ENCODE assay signal across 1 cellular context in the genomic region with DNA sequence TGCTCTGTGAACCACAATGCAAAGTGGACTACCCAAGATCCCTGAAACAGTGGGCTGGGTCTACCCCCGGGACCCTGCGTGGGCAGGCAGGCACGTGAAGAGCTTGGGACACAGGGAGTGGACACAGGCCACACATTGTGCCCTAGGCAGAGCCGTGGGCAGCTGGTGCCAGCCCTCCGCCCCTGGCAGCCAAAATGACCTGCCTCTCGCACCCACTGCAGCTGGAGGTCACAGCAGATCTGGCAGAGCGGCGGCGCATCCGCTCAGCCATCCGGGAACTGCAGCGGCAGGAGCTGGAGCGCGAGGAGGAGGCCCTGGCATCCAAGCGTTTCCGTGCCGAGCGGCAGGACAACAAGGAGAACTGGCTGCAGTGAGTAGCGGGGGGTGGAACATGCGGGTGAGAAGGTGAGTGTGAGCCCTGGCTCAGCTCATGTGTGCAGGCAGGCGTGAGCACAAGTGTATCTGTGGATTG.
TF ChIP-seq lines count a peak whose summit lies in the region.

No MANE protein-coding gene starts in this region.

TF ChIP-seq in H1, 55 proteins besides CTCF, POLR2A, EP300 and RAD21:
- TF ChIP-seq GABPA (IDR thresholded peaks at IDR 0.05; ENCODE audit: borderline replicate concordance, insufficient read depth, low read length) (no peak), CTBP2 (IDR thresholded peaks at IDR 0.05; ENCODE audit: borderline replicate concordance, insufficient read depth, insufficient read length, low read length) (no peak), NANOG (IDR thresholded peaks at IDR 0.05; ENCODE audit: insufficient read depth, low read depth, low read length, poor library complexity, severe bottlenecking) (no peak), CEBPB (IDR thresholded peaks at IDR 0.05; ENCODE audit: low read depth, low read length) (no peak), MAFK (IDR thresholded peaks at IDR 0.05; ENCODE audit: low read depth, low read length) (no peak), EGR1 (IDR thresholded peaks at IDR 0.05; ENCODE audit: borderline replicate concordance, low read depth, low read length) (no peak), SRF (IDR thresholded peaks at IDR 0.05; ENCODE audit: low read depth, low read length) (no peak), RNF2 (IDR thresholded peaks at IDR 0.05; ENCODE audit: borderline replicate concordance, low read depth, low read length, missing control alignments, poor library complexity, severe bottlenecking) (no peak), RXRA (IDR thresholded peaks at IDR 0.05; ENCODE audit: insufficient read depth, low read depth, low read length) (no peak), TCF12 (IDR thresholded peaks at IDR 0.05; ENCODE audit: low read depth, low read length) (no peak), BRCA1 (IDR thresholded peaks at IDR 0.05; ENCODE audit: low read depth, low read length) (no peak), KDM5A (IDR thresholded peaks at IDR 0.05; ENCODE audit: low read length) (no peak), ZNF274 (IDR thresholded peaks at IDR 0.05; ENCODE audit: borderline replicate concordance, extremely low read depth, low read length) (no peak), PHF8 (conservative IDR thresholded peaks at IDR 0.05; ENCODE audit: low read depth, low read length) (no peak)
- TF ChIP-seq, protein P1, sequence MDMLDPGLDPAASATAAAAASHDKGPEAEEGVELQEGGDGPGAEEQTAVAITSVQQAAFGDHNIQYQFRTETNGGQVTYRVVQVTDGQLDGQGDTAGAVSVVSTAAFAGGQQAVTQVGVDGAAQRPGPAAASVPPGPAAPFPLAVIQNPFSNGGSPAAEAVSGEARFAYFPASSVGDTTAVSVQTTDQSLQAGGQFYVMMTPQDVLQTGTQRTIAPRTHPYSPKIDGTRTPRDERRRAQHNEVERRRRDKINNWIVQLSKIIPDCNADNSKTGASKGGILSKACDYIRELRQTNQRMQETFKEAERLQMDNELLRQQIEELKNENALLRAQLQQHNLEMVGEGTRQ (IDR thresholded peaks at IDR 0.05; ENCODE audit: low read length), result no peak
